ENCODE assay signal across 28 cellular contexts in genomic region chr2:103387888-103388287, GRCh38.
"Had no signal": no experiment of that assay in that cellular context is flagged by ENCODE, and none has a peak within 500 bp of the region (broad histone marks: within the 10 kb centered on the region; RNA-seq: fewer than 3 reads in every experiment).

No MANE protein-coding gene starts in this region.

- H3K36me3 ChIP-seq: cardiac muscle cell, MG63, SJCRH30, WERI-Rb-1 had no signal

- ATAC-seq: activated CD8-positive, alpha-beta memory T cell treated with anti-CD3 and anti-CD28 coated beads, Interleukin-2, amount 10 ng/mL, durations not matched to agents 7 days and 5 days; Panc1 had no signal

- H3K27me3 ChIP-seq: cardiac muscle cell, MG63, SJCRH30 had no signal

- H3K4me1 ChIP-seq: SJCRH30 had no signal

- H3K27ac ChIP-seq: cardiac muscle cell, SJCRH30, SK-N-MC, WERI-Rb-1 had no signal

- DNase-seq: activated CD4-positive, alpha-beta memory T cell treated with anti-CD3 and anti-CD28 coated beads, Interleukin-2, amount 10 ng/mL, durations not matched to agents 7 days and 5 days; activated CD4-positive, alpha-beta T cell treated with anti-CD3 and anti-CD28 coated beads for 1 hour; activated CD4-positive, alpha-beta T cell treated with anti-CD3 and anti-CD28 coated beads for 48 hours; activated CD4-positive, CD25-positive, alpha-beta regulatory T cell; activated CD8-positive, alpha-beta memory T cell treated with anti-CD3 and anti-CD28 coated beads for 24 hours; activated CD8-positive, alpha-beta memory T cell treated with anti-CD3 and anti-CD28 coated beads, Interleukin-2, amount 10 ng/mL, durations not matched to agents 7 days and 5 days; activated CD8-positive, alpha-beta memory T cell treated with anti-CD3 and anti-CD28 coated beads, Interleukin-2, amount 50 U/mL, for 48 hours; activated effector memory CD4-positive, alpha-beta T cell treated with Interleukin-2 at 50 U/mL for 16 hours; activated naive CD4-positive, alpha-beta T cell treated with anti-CD3 and anti-CD28 coated beads, Interleukin-2, amount 10 ng/mL, durations not matched to agents 7 days and 5 days; activated T-cell treated with anti-CD3 and anti-CD28 coated beads, Interleukin-2, amount 50 U/mL, for 48 hours; amniotic stem cell; aorta; Kasumi-1; MG63; NCI-H1092; NCI-H1436 treated with DMSO at 0.1 percent for 48 hours; NCI-H1694 treated with DMSO at 0.1 percent for 48 hours; NCI-H2029 treated with DMSO at 0.1 percent for 48 hours; NCI-H2107; NCI-H446; NCI-H524 treated with DMSO at 0.1 percent for 48 hours; SHP77; SJCRH30; T1000; WERI-Rb-1 had no signal

- H3K4me3 ChIP-seq: cardiac muscle cell, MG63, SJCRH30, SK-N-MC had no signal

- H3K9me3 ChIP-seq: MG63, SJCRH30 had no signal
